In the genomic region with DNA sequence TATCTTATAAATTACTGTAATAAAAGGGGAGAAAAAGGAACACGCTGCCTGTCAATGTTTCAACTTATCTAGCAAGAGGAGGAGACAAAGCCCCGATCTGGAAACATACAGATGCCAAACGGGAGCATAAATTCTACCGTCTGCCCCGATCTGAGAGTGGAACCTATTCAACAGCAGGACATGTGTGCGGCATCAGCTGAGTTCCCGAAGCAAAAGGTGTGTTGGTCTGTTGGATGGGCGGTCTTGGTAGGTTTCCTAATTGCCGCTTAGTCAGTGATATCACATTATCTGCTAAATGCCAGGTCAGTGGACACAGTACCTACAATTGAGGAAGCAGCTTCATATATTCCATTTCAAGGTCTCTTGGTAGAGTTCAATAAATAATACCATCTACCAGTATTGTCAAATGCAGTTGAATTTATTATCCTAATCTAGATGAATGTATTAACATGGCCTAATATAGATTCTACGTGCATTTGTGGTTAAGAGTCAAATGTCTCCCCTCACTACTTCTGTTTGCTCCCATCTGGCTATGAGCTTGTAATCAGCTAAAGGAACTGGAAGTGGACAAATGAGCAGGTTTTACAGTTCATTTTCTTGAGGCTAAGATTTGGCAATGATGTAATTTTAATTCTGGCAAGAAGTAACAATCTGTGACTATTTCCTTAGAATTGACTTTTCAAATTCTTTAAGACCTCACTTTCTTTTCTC, we compare ENCODE assay signal across 26 cellular contexts.
"Had no signal": no experiment of that assay in that cellular context is flagged by ENCODE, and none has a peak within 500 bp of the region (broad histone marks: within the 10 kb centered on the region; RNA-seq: fewer than 3 reads in every experiment).

No MANE protein-coding gene starts in this region.

- H3K9me3 ChIP-seq: left ventricle myocardium inferior, ovary, stomach, testis, thyroid gland, transverse colon, upper lobe of left lung, vagina had no signal

- H3K27ac ChIP-seq: ovary, skin epidermis, stomach, testis, thyroid gland, transverse colon, upper lobe of left lung, vagina had no signal

- H3K36me3 Mint-ChIP-seq: naive B cell; natural killer cell; stimulated activated naive B cell treated with anti-CD40 and anti-IgM and Interleukin-4, amounts not matched to agents 10 μg/mL and 1 μg/mL and 100 μg/mL, for 72 hours had no signal

- H3K4me3 Mint-ChIP-seq: mesothelial cell of epicardium; naive B cell; natural killer cell; nephron progenitor cell; stimulated activated naive B cell treated with anti-CD40 and anti-IgM and Interleukin-4, amounts not matched to agents 10 μg/mL and 1 μg/mL and 100 μg/mL, for 72 hours had no signal

- ATAC-seq: natural killer cell; right cardiac atrium; sciatic nerve; stimulated activated naive B cell treated with anti-CD40 and anti-IgM and Interleukin-4, amounts not matched to agents 10 μg/mL and 1 μg/mL and 100 μg/mL, for 72 hours; stimulated activated naive CD8-positive, alpha-beta T cell treated with anti-CD3 and anti-CD28 coated beads, Interleukin-15, Interleukin-2, amounts not matched to agents 100 U/mL and 50 U/mL, for 24 hours had no signal

- H3K36me3 ChIP-seq: left ventricle myocardium inferior, ovary, stomach, thyroid gland, transverse colon, upper lobe of left lung, vagina had no signal

- H3K27me3 ChIP-seq: ovary, stomach, testis, thyroid gland, transverse colon, upper lobe of left lung, vagina had no signal

- H3K4me3 ChIP-seq: left ventricle myocardium inferior, lung, ovary, skin epidermis, stomach, testis, thyroid gland, transverse colon, upper lobe of left lung, vagina had no signal

- H3K4me1 Mint-ChIP-seq: natural killer cell; stimulated activated naive B cell treated with anti-CD40 and anti-IgM and Interleukin-4, amounts not matched to agents 10 μg/mL and 1 μg/mL and 100 μg/mL, for 72 hours had no signal

- H3K27me3 Mint-ChIP-seq: progenitor cell of endocrine pancreas; stimulated activated naive B cell treated with anti-CD40 and anti-IgM and Interleukin-4, amounts not matched to agents 10 μg/mL and 1 μg/mL and 100 μg/mL, for 72 hours had no signal

- DNase-seq: islet precursor cell; left ventricle myocardium inferior; mesendoderm; naive B cell; natural killer cell; nephron progenitor cell; ovary; retina; right cardiac atrium; stimulated activated CD4-positive, alpha-beta T cell treated with anti-CD3 and anti-CD28 coated beads, Interleukin-12 subunit alpha, Interleukin-12 subunit beta, amount 100 ng/mL, for 4 hours; stimulated activated CD4-positive, alpha-beta T cell treated with anti-CD3 and anti-CD28 coated beads, Interleukin-15, amount 100 ng/mL, for 24 hours; stimulated activated CD4-positive, alpha-beta T cell treated with anti-CD3 and anti-CD28 coated beads, Interleukin-2, amount 100 ng/mL, for 24 hours; stimulated activated CD4-positive, alpha-beta T cell treated with anti-CD3 and anti-CD28 coated beads, Interleukin-4, amount 100 ng/mL, for 1 hour; stimulated activated naive B cell treated with anti-CD40 and anti-IgM and Interleukin-4, amounts not matched to agents 10 μg/mL and 1 μg/mL and 100 μg/mL, for 72 hours; stimulated activated naive CD8-positive, alpha-beta T cell treated with anti-CD3 and anti-CD28 coated beads, Interleukin-15, Interleukin-2, amounts not matched to agents 100 U/mL and 50 U/mL, for 24 hours; stomach; testis; thyroid gland; transverse colon; upper lobe of left lung had no signal

- H3K4me1 ChIP-seq: transverse colon, vagina had no signal

- H3K9me3 Mint-ChIP-seq: natural killer cell; stimulated activated naive B cell treated with anti-CD40 and anti-IgM and Interleukin-4, amounts not matched to agents 10 μg/mL and 1 μg/mL and 100 μg/mL, for 72 hours had no signal

- H3K27ac Mint-ChIP-seq: mesothelial cell of epicardium; naive B cell; natural killer cell; nephron progenitor cell; progenitor cell of endocrine pancreas; stimulated activated naive B cell treated with anti-CD40 and anti-IgM and Interleukin-4, amounts not matched to agents 10 μg/mL and 1 μg/mL and 100 μg/mL, for 72 hours had no signal
